ENCODE assay signal across 18 cellular contexts in the genomic region with DNA sequence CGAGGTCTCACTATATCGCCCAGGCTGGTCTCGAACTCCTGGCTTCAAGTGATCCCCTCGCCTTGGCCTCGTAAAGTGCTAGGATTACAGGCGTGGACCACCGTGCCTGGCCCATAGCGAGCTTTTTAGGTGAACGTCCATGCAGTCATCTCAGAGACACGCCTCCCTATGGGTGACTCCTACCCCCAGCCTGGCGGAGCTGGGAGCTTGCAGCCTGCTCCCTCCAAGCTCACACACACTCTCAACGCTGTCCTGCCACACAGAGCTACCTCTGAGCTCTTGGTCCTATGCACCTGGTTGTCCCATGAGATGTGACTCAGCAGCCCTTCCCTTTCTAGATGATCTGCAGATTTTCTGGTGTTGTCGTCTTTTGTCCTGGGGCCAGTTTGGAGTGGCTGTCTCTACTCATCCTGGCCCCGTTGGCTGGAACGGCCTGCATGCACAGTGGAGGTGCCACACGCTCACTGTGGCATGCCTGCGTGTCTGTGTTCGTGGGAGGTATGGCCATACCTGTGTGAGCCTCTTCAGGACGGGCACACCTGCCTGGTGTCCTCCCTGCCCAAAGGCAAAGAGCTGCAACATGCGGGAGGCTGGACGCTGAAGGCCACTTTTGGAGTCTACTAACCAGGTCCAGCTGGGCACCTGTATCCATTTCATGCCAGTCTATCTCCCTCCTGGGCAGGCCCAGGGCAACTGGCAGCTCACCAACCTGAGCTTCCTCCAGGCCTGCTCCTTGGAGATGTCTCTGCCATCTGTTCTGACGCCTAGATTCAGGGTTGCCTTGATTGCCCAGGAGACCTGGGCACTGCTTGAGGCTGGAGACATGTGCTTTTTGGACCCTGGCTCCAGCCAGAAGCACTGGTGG. TPM values are rescaled to one million over a fixed set of nuclear protein-coding genes. Genes with fewer than 3 reads are reported as not detected.
DNase-seq lines count a peak whose midpoint lies in the region; ATAC-seq, FAIRE-seq and TF ChIP-seq lines count a peak whose summit lies in the region.
"Had no signal": no experiment of that assay in that cellular context is flagged by ENCODE, and none has a peak within 500 bp of the region (broad histone marks: within the 10 kb centered on the region; RNA-seq: fewer than 3 reads in every experiment).

No MANE protein-coding gene starts in this region.

- H3K4me2 ChIP-seq in HepG2 (ENCODE audit: low read depth, low read length): peak overlapping the region; percentile 45; the same call in 1 of the 2 replicates

- DNase-seq in G401 (ENCODE audit: low spot score) (peak; percentile 87), RPMI8226 (peak; percentile 34), cerebellum (ENCODE audit: low spot score) (peak; percentile 76), HepG2 (ENCODE audit: low spot score) (no peak), coronary artery (ENCODE audit: low spot score) (no peak)
- DNase-seq in CD4-positive, alpha-beta T cell: no peak
- no peak for DNase-seq in activated CD4-positive, alpha-beta T cell treated with anti-CD3 and anti-CD28 coated beads, Interleukin-2, amount 10 ng/mL, durations not matched to agents 24 days and 14 days
- DNase-seq: BE2C; Caco-2; CD8-positive, alpha-beta memory T cell; KBM-7 had no signal

- H3K27ac ChIP-seq in HepG2 (ENCODE audit: extremely low read length, insufficient read depth, low read length): no peak overlapping the region
- no peak overlapping the region for H3K27ac ChIP-seq in CD4-positive, alpha-beta T cell (ENCODE audit: low read depth, low read length)
- H3K27ac ChIP-seq in coronary artery: no peak overlapping the region
- H3K27ac ChIP-seq: HL-60 had no signal

- peak overlapping the region in 1 of 3 experiments; percentile 26; a peak in 1 of 6 replicates for H3K4me3 ChIP-seq in HepG2 (replicated peaks in 1 of 3; ENCODE audit: insufficient read depth in 1 of 3, low read depth in 2 of 3, low read length in 3 of 3)
- H3K4me3 ChIP-seq in coronary artery: no peak overlapping the region

- no peaks in the 10 kb centered on the region for H3K4me1 Mint-ChIP-seq in CD4-positive, alpha-beta T cell (ENCODE audit: low read depth)
- no peaks in the 10 kb centered on the region for H3K4me1 Mint-ChIP-seq in activated CD4-positive, alpha-beta T cell treated with anti-CD3 and anti-CD28 coated beads, Interleukin-2, amount 10 ng/mL, durations not matched to agents 24 days and 14 days
- H3K4me1 Mint-ChIP-seq: CD8-positive, alpha-beta memory T cell had no signal

- POLR2A ChIA-PET in HepG2 (lab: Yijun Ruan, JAX): no interaction called here
- POLR2A ChIA-PET in CD4-positive, alpha-beta T cell (lab: Charles Lee): no interaction called here

- no peaks in the 10 kb centered on the region for H3K9me3 ChIP-seq in HepG2 (ENCODE audit: low read length)
- H3K9me3 ChIP-seq in CD4-positive, alpha-beta T cell (ENCODE audit: control insufficient read depth, low read length): no peaks in the 10 kb centered on the region
- H3K9me3 ChIP-seq: BE2C, Caco-2 had no signal

- no peaks in the 10 kb centered on the region for H4K20me1 ChIP-seq in HepG2 (ENCODE audit: insufficient read depth, low read length)

- no peak for FAIRE-seq in HepG2 (lab: Jason Lieb, UNC)
- FAIRE-seq: A204.1, GM12891, GM19239 had no signal

- H3K9me3 Mint-ChIP-seq in CD4-positive, alpha-beta T cell: no peaks in the 10 kb centered on the region
- no peaks in the 10 kb centered on the region for H3K9me3 Mint-ChIP-seq in activated CD4-positive, alpha-beta T cell treated with anti-CD3 and anti-CD28 coated beads, Interleukin-2, amount 10 ng/mL, durations not matched to agents 24 days and 14 days
- H3K9me3 Mint-ChIP-seq: CD14-positive monocyte; CD8-positive, alpha-beta memory T cell had no signal

- in situ Hi-C loops in G401 (cut with HindIII; ENCODE audit: low sequenced_read_pairs) (no loop called here), HepG2 (cut with HindIII; ENCODE audit: extremely low pct_ligation_motif_present, low pct_unique_long_range_greater_than_20kb) (no loop called here)

- ATAC-seq in HepG2: peak; percentile 58
- no peak for ATAC-seq in CD4-positive, alpha-beta T cell (ENCODE audit: poor library complexity)
- ATAC-seq: HCT116 had no signal

- no peak overlapping the region for H3K27ac Mint-ChIP-seq in CD4-positive, alpha-beta T cell
- H3K27ac Mint-ChIP-seq in activated CD4-positive, alpha-beta T cell treated with anti-CD3 and anti-CD28 coated beads, Interleukin-2, amount 10 ng/mL, durations not matched to agents 24 days and 14 days: no peak overlapping the region

- WGBS in HepG2 (ENCODE audit: low lambda C conversion rate): 29% methylated on average over 11 of the region's 22 CpGs

- no peak overlapping the region for H3K4me3 Mint-ChIP-seq in CD4-positive, alpha-beta T cell
- no peak overlapping the region for H3K4me3 Mint-ChIP-seq in activated CD4-positive, alpha-beta T cell treated with anti-CD3 and anti-CD28 coated beads, Interleukin-2, amount 10 ng/mL, durations not matched to agents 24 days and 14 days
- H3K4me3 Mint-ChIP-seq: CD8-positive, alpha-beta memory T cell had no signal

- TF ChIP-seq POLR2A in HepG2 (IDR thresholded peaks at IDR 0.05; ENCODE audit: insufficient read depth in 1 of 2, low read depth in 2 of 2, low read length in 2 of 2): no peak

- no peak for TF ChIP-seq RAD21 in HepG2 (CRISPR knock-in tag; IDR thresholded peaks at IDR 0.05)

- peaks cover 5% of the 10 kb centered on the region for H3K27me3 Mint-ChIP-seq in CD4-positive, alpha-beta T cell
- H3K27me3 Mint-ChIP-seq in activated CD4-positive, alpha-beta T cell treated with anti-CD3 and anti-CD28 coated beads, Interleukin-2, amount 10 ng/mL, durations not matched to agents 24 days and 14 days: peaks cover 2% of the 10 kb centered on the region

- H3K36me3 ChIP-seq in HepG2 (replicated peaks in 1 of 2; ENCODE audit: control insufficient read depth in 1 of 2, insufficient read depth in 2 of 2, low read length in 2 of 2): no peaks in the 10 kb centered on the region

- no peak overlapping the region for H2AFZ ChIP-seq in HepG2 (ENCODE audit: low read length)

- H3K79me2 ChIP-seq in HepG2 (ENCODE audit: insufficient read depth, low read length): no peaks in the 10 kb centered on the region

- no TSS peak for BruUV-seq in HepG2 (replicated peaks; lab: Mats Ljungman, UMichigan)

- peaks cover 5 to 46% of the 10 kb centered on the region in 2 experiments; a peak in 4 of 5 replicates for H3K27me3 ChIP-seq in HepG2 (ENCODE audit: control insufficient read depth in 1 of 2, insufficient read depth in 2 of 2, low read length in 2 of 2)
- no peaks in the 10 kb centered on the region for H3K27me3 ChIP-seq in CD4-positive, alpha-beta T cell (ENCODE audit: control insufficient read depth, insufficient read depth, low read length)
- H3K27me3 ChIP-seq: BE2C had no signal

- no peaks in the 10 kb centered on the region for H3K36me3 Mint-ChIP-seq in CD4-positive, alpha-beta T cell (ENCODE audit: low read depth)
- H3K36me3 Mint-ChIP-seq in activated CD4-positive, alpha-beta T cell treated with anti-CD3 and anti-CD28 coated beads, Interleukin-2, amount 10 ng/mL, durations not matched to agents 24 days and 14 days (ENCODE audit: low read depth): no peaks in the 10 kb centered on the region
- H3K36me3 Mint-ChIP-seq: CD14-positive monocyte; CD8-positive, alpha-beta memory T cell had no signal

- CTCF ChIA-PET in HepG2 (lab: Yijun Ruan, JAX; ENCODE audit: low intra/inter-chr PET ratio, low total read pairs): no interaction called here
- CTCF ChIA-PET in CD4-positive, alpha-beta T cell (lab: Charles Lee): interaction anchor here (1.9 kb wide), 1 partner anchor 11 kb away, joined by 5 read pairs; no protein-coding TSS in a partner anchor

- intact Hi-C loops in HepG2 (cut with micrococcal nuclease; ENCODE audit: unreplicated experiment): no loop called here
- intact Hi-C loops in CD4-positive, alpha-beta T cell (cut with DNase I, micrococcal nuclease): no loop called here
- intact Hi-C loops in activated CD4-positive, alpha-beta T cell treated with anti-CD3 and anti-CD28 coated beads, Interleukin-2, amount 10 ng/mL, durations not matched to agents 24 days and 14 days (cut with micrococcal nuclease): no loop called here

- H3K4me1 ChIP-seq in HepG2 (ENCODE audit: insufficient read depth, low read length): peaks cover 16% of the 10 kb centered on the region
- H3K4me1 ChIP-seq: BE2C, Caco-2 had no signal

- TF ChIP-seq CTCF in HepG2 (CRISPR knock-in tag; IDR thresholded peaks at IDR 0.05) (no peak), coronary artery (IDR thresholded peaks at IDR 0.05) (no peak)
- TF ChIP-seq CTCF in CD4-positive, alpha-beta T cell (IDR thresholded peaks at IDR 0.05): no peak

- TF ChIP-seq EP300 in HepG2 (IDR thresholded peaks at IDR 0.05; ENCODE audit: low read depth in 2 of 2, low read length in 2 of 2) (no peak), HepG2 (CRISPR knock-in tag; IDR thresholded peaks at IDR 0.05; ENCODE audit: borderline replicate concordance) (no peak)

- no peak overlapping the region for H3K9ac ChIP-seq in HepG2 (ENCODE audit: insufficient read depth, low read depth, low read length)

RNA-seq across cellular contexts. Expression of gene CABP1, which starts 18.1 kb away (rescaled TPM):
- total RNA-seq in G401 (2014; rRNA removed; shearing (Covaris generic)): 0.86 TPM in 1 of 2 replicates, not detected in the other
- 3.3 TPM for total RNA-seq in cerebellum
- not detected in 2 replicates for total RNA-seq in HepG2 (2016; rRNA removed; fragmentation: Illumina TruSeq; extraction: Trizol)
- total RNA-seq in HepG2 (2016; cell fraction: cytosol; rRNA removed; fragmentation: Illumina TruSeq; extraction: Trizol; ENCODE audit: low read depth): not detected in 2 replicates
- not detected in 2 replicates for total RNA-seq in HepG2 (2016; cell fraction: insoluble cytoplasmic fraction; rRNA removed; fragmentation: Illumina TruSeq; extraction: Trizol)
- total RNA-seq in HepG2 (2016; cell fraction: membrane; rRNA removed; fragmentation: Illumina TruSeq; extraction: Trizol): not detected in 2 replicates
- total RNA-seq in HepG2 (2016; cell fraction: nucleus; rRNA removed; fragmentation: Illumina TruSeq; extraction: Trizol): not detected in 2 replicates
- not detected in 2 replicates for polyA plus RNA-seq in HepG2 (2011; rRNA removed)
- 0.03 and 0.04 TPM in 2 replicates for polyA plus RNA-seq in HepG2 (2011; cell fraction: cytosol; rRNA removed)
- polyA plus RNA-seq in HepG2 (2011; cell fraction: nucleus; rRNA removed): not detected in 2 replicates
- 0.07 TPM in 1 of 2 replicates, not detected in the other for polyA plus RNA-seq in HepG2 (2012)
- polyA plus RNA-seq in HepG2 (2016; cell fraction: cytosol; fragmentation: Illumina TruSeq; extraction: Trizol; ENCODE audit: low read depth): not detected in 2 replicates
- not detected in 2 replicates for polyA plus RNA-seq in HepG2 (2016; cell fraction: insoluble cytoplasmic fraction; fragmentation: Illumina TruSeq; extraction: Trizol; ENCODE audit: low read depth)
- polyA plus RNA-seq in HepG2 (2016; cell fraction: membrane; fragmentation: Illumina TruSeq; extraction: Trizol; ENCODE audit: low read depth): not detected in 2 replicates
- polyA plus RNA-seq in HepG2 (2016; cell fraction: nucleus; fragmentation: Illumina TruSeq; extraction: Trizol; ENCODE audit: insufficient read depth, low read depth): not detected in 2 replicates
- 0.22 TPM in 1 of 2 replicates, not detected in the other for polyA minus RNA-seq in HepG2 (2011; rRNA and poly(A)+ RNA removed; ENCODE audit: low replicate concordance)
- not detected in 2 replicates for polyA minus RNA-seq in HepG2 (2011; cell fraction: cytosol; rRNA and poly(A)+ RNA removed)
- polyA minus RNA-seq in HepG2 (2011; cell fraction: nucleus; rRNA and poly(A)+ RNA removed): not detected in 2 replicates
- total RNA-seq in CD4-positive, alpha-beta T cell: under 1 TPM in 1 of 2 experiments, not detected in 1; 0.11 TPM
- 0.16 and 0.17 TPM in 2 replicates for total RNA-seq in activated CD4-positive, alpha-beta T cell treated with anti-CD3 and anti-CD28 coated beads, Interleukin-2, amount 10 ng/mL, durations not matched to agents 24 days and 14 days
- total RNA-seq: H4 had no signal
- polyA plus RNA-seq: CD8-positive, alpha-beta memory T cell had no signal

RNA-seq across cellular contexts. Expression of gene MLEC, which starts 28.4 kb away (rescaled TPM):
- 85.9 and 106 TPM in 2 replicates for total RNA-seq in G401 (2014; rRNA removed; shearing (Covaris generic))
- total RNA-seq in cerebellum (46.8 TPM), HepG2 (2016; rRNA removed; fragmentation: Illumina TruSeq; extraction: Trizol) (95.5 and 156 TPM in 2 replicates)
- 31.1 and 43.3 TPM in 2 replicates for total RNA-seq in HepG2 (2016; cell fraction: cytosol; rRNA removed; fragmentation: Illumina TruSeq; extraction: Trizol; ENCODE audit: low read depth)
- 92.5 and 153 TPM in 2 replicates for total RNA-seq in HepG2 (2016; cell fraction: insoluble cytoplasmic fraction; rRNA removed; fragmentation: Illumina TruSeq; extraction: Trizol)
- 74.8 and 84.9 TPM in 2 replicates for total RNA-seq in HepG2 (2016; cell fraction: membrane; rRNA removed; fragmentation: Illumina TruSeq; extraction: Trizol)
- 133 and 164 TPM in 2 replicates for total RNA-seq in HepG2 (2016; cell fraction: nucleus; rRNA removed; fragmentation: Illumina TruSeq; extraction: Trizol)
- polyA plus RNA-seq in HepG2 (2011; rRNA removed): 35.3 and 49.8 TPM in 2 replicates
- polyA plus RNA-seq in HepG2 (2011; cell fraction: cytosol; rRNA removed): 26.8 and 37.8 TPM in 2 replicates
- polyA plus RNA-seq in HepG2 (2011; cell fraction: nucleus; rRNA removed): 18.9 and 25.8 TPM in 2 replicates
- 53.8 and 55.5 TPM in 2 replicates for polyA plus RNA-seq in HepG2 (2012)
- 50.6 and 60.4 TPM in 2 replicates for polyA plus RNA-seq in HepG2 (2016; cell fraction: cytosol; fragmentation: Illumina TruSeq; extraction: Trizol; ENCODE audit: low read depth)
- 79.3 and 82.1 TPM in 2 replicates for polyA plus RNA-seq in HepG2 (2016; cell fraction: insoluble cytoplasmic fraction; fragmentation: Illumina TruSeq; extraction: Trizol; ENCODE audit: low read depth)
- 61.3 and 75.0 TPM in 2 replicates for polyA plus RNA-seq in HepG2 (2016; cell fraction: membrane; fragmentation: Illumina TruSeq; extraction: Trizol; ENCODE audit: low read depth)
- polyA plus RNA-seq in HepG2 (2016; cell fraction: nucleus; fragmentation: Illumina TruSeq; extraction: Trizol; ENCODE audit: insufficient read depth, low read depth): 177 and 196 TPM in 2 replicates
- 39.9 and 58.9 TPM in 2 replicates for polyA minus RNA-seq in HepG2 (2011; rRNA and poly(A)+ RNA removed; ENCODE audit: low replicate concordance)
- 37.0 and 60.4 TPM in 2 replicates for polyA minus RNA-seq in HepG2 (2011; cell fraction: cytosol; rRNA and poly(A)+ RNA removed)
- polyA minus RNA-seq in HepG2 (2011; cell fraction: nucleus; rRNA and poly(A)+ RNA removed): 19.3 and 30.8 TPM in 2 replicates
- total RNA-seq in CD4-positive, alpha-beta T cell: 10 to 100 TPM; 20.7 to 22.1 TPM
- total RNA-seq in activated CD4-positive, alpha-beta T cell treated with anti-CD3 and anti-CD28 coated beads, Interleukin-2, amount 10 ng/mL, durations not matched to agents 24 days and 14 days: 131 and 149 TPM in 2 replicates

RNA-seq across cellular contexts. Expression of gene UNC119B, which starts 51.7 kb away (rescaled TPM):
- 47.0 and 53.8 TPM in 2 replicates for total RNA-seq in G401 (2014; rRNA removed; shearing (Covaris generic))
- total RNA-seq in cerebellum: 20.8 TPM
- total RNA-seq in HepG2 (2016; rRNA removed; fragmentation: Illumina TruSeq; extraction: Trizol): 19.6 and 30.7 TPM in 2 replicates
- total RNA-seq in HepG2 (2016; cell fraction: cytosol; rRNA removed; fragmentation: Illumina TruSeq; extraction: Trizol; ENCODE audit: low read depth): 4.9 and 5.2 TPM in 2 replicates
- 20.3 and 28.2 TPM in 2 replicates for total RNA-seq in HepG2 (2016; cell fraction: insoluble cytoplasmic fraction; rRNA removed; fragmentation: Illumina TruSeq; extraction: Trizol)
- total RNA-seq in HepG2 (2016; cell fraction: membrane; rRNA removed; fragmentation: Illumina TruSeq; extraction: Trizol): 13.5 and 13.6 TPM in 2 replicates
- 15.8 and 19.8 TPM in 2 replicates for total RNA-seq in HepG2 (2016; cell fraction: nucleus; rRNA removed; fragmentation: Illumina TruSeq; extraction: Trizol)
- 18.6 and 19.7 TPM in 2 replicates for polyA plus RNA-seq in HepG2 (2011; rRNA removed)
- 14.9 and 17.8 TPM in 2 replicates for polyA plus RNA-seq in HepG2 (2011; cell fraction: cytosol; rRNA removed)
- 19.3 and 19.7 TPM in 2 replicates for polyA plus RNA-seq in HepG2 (2011; cell fraction: nucleus; rRNA removed)
- 16.7 and 17.6 TPM in 2 replicates for polyA plus RNA-seq in HepG2 (2012)
- 3.8 and 4.1 TPM in 2 replicates for polyA plus RNA-seq in HepG2 (2016; cell fraction: cytosol; fragmentation: Illumina TruSeq; extraction: Trizol; ENCODE audit: low read depth)
- polyA plus RNA-seq in HepG2 (2016; cell fraction: insoluble cytoplasmic fraction; fragmentation: Illumina TruSeq; extraction: Trizol; ENCODE audit: low read depth): 27.6 and 27.9 TPM in 2 replicates
- 9.0 TPM in 2 replicates for polyA plus RNA-seq in HepG2 (2016; cell fraction: membrane; fragmentation: Illumina TruSeq; extraction: Trizol; ENCODE audit: low read depth)
- 25.6 and 26.1 TPM in 2 replicates for polyA plus RNA-seq in HepG2 (2016; cell fraction: nucleus; fragmentation: Illumina TruSeq; extraction: Trizol; ENCODE audit: insufficient read depth, low read depth)
- 27.6 and 29.3 TPM in 2 replicates for polyA minus RNA-seq in HepG2 (2011; rRNA and poly(A)+ RNA removed; ENCODE audit: low replicate concordance)
- 14.1 and 15.8 TPM in 2 replicates for polyA minus RNA-seq in HepG2 (2011; cell fraction: cytosol; rRNA and poly(A)+ RNA removed)
- polyA minus RNA-seq in HepG2 (2011; cell fraction: nucleus; rRNA and poly(A)+ RNA removed): 11.6 and 11.8 TPM in 2 replicates
- 10 to 100 TPM; 10.7 TPM for total RNA-seq in CD4-positive, alpha-beta T cell
- total RNA-seq in activated CD4-positive, alpha-beta T cell treated with anti-CD3 and anti-CD28 coated beads, Interleukin-2, amount 10 ng/mL, durations not matched to agents 24 days and 14 days: 25.5 and 26.2 TPM in 2 replicates

Comparison
In these comparisons a context has a peak if more than half of its experiments do, and no peak if none do; other contexts are left out.
1. DNase-seq: peak in G401 (single experiment), RPMI8226 (single experiment) and cerebellum (single experiment); none in HepG2 (single experiment), CD4-positive, alpha-beta T cell (0 of 10), coronary artery (single experiment) and activated CD4-positive, alpha-beta T cell treated with anti-CD3 and anti-CD28 coated beads, Interleukin-2, amount 10 ng/mL, durations not matched to agents 24 days and 14 days (single experiment).